In genomic region chr11:10540915-10541591, GRCh38 we compare ENCODE assay signal across 8 cellular contexts. TPM values are rescaled to one million over a fixed set of nuclear protein-coding genes. Genes with fewer than 3 reads are reported as not detected.
DNase-seq lines count a peak whose midpoint lies in the region; ATAC-seq and TF ChIP-seq lines count a peak whose summit lies in the region.

Gene RNF141 (minus strand): TSS chr11:10541187. CDS start chr11:10534158, 7,029 bp downstream.

- peak within 1 kb of the TSS; percentile 91 for H3K4me3 Mint-ChIP-seq in CD8-positive, alpha-beta T cell

- peaks cover 3% of the 10 kb centered on the region for H3K36me3 Mint-ChIP-seq in CD8-positive, alpha-beta T cell

- no peaks in the 10 kb centered on the region for H3K9me3 Mint-ChIP-seq in CD8-positive, alpha-beta T cell

- H3K9me3 ChIP-seq in CD8-positive, alpha-beta T cell (ENCODE audit: low read length), result no peaks in the 10 kb centered on the region

- peak within 1 kb of the TSS; percentile 78 for H3K4me3 ChIP-seq in CD8-positive, alpha-beta T cell (ENCODE audit: low read depth, low read length)

- peak within 1 kb of the TSS; percentile 85 for H3K27ac ChIP-seq in CD8-positive, alpha-beta T cell (ENCODE audit: low read depth, low read length)

- peak; percentile 85 for TF ChIP-seq CTCF in CD8-positive, alpha-beta T cell (IDR thresholded peaks at IDR 0.05)

- H3K4me1 ChIP-seq in CD8-positive, alpha-beta T cell (ENCODE audit: insufficient read depth, low read length), result peaks cover 13% of the 10 kb centered on the region

- peak; percentile 89 to 98 (median 95) for DNase-seq in CD8-positive, alpha-beta T cell
- DNase-seq in HK-2 (ENCODE audit: unreplicated experiment) (peak; percentile 88), NCI-H82 treated with DMSO at 0.1 percent for 48 hours (lab: John Stamatoyannopoulos, UW; ENCODE audit: unreplicated experiment) (peak; percentile 81), medulla oblongata (ENCODE audit: extremely low spot score) (peak; percentile 96)
- peak; percentile 99 for DNase-seq in activated CD8-positive, alpha-beta memory T cell treated with anti-CD3 and anti-CD28 coated beads for 24 hours
- DNase-seq in effector CD8-positive, alpha-beta T cell (lab: John Stamatoyannopoulos, UW), result peak; percentile 86
- peak; percentile 95 for DNase-seq in stimulated activated CD8-positive, alpha-beta memory T cell treated with anti-CD3 and anti-CD28 coated beads, Interleukin-12 subunit alpha, Interleukin-12 subunit beta, amount 100 ng/mL, for 24 hours (ENCODE audit: extremely low read depth)

- ATAC-seq in CD8-positive, alpha-beta T cell, result peak; percentile 98
- peak; percentile 99 for ATAC-seq in GM19452 (IDR thresholded peaks at IDR 0.05; ENCODE audit: unreplicated experiment)

- H3K27me3 Mint-ChIP-seq in CD8-positive, alpha-beta T cell (ENCODE audit: low read depth), result no peaks in the 10 kb centered on the region

- POLR2A ChIA-PET in CD8-positive, alpha-beta T cell (lab: Charles Lee), result interaction anchor here (0.6 to 2.1 kb wide), 10 partner anchors 9 to 268 kb away, joined by 3 to 11 read pairs (median 4); partner anchors contain the start of gene EIF4G2

- intact Hi-C loops in CD8-positive, alpha-beta T cell (cut with DNase I, micrococcal nuclease), result loop anchor here (1.0 to 10.0 kb wide), 15 partner anchors 82 to 1859 kb away; partner anchors contain the start of genes CTR9 (in 2 of the 2), ZBED5 (in 2 of the 2), ADM (in 1 of the 2) and AMPD3 (in 1 of the 2)

- peaks cover 32% of the 10 kb centered on the region for H3K4me1 Mint-ChIP-seq in CD8-positive, alpha-beta T cell (ENCODE audit: low read depth)

- H3K27ac Mint-ChIP-seq in CD8-positive, alpha-beta T cell, result peak within 1 kb of the TSS; percentile 89

- CTCF ChIA-PET in CD8-positive, alpha-beta T cell (lab: Charles Lee), result interaction anchor here (0.6 to 3.5 kb wide), 28 partner anchors 8 to 210 kb away, joined by 3 to 22 read pairs (median 4); partner anchors contain the start of genes AMPD3 and CTR9

- H3K27me3 ChIP-seq in CD8-positive, alpha-beta T cell (ENCODE audit: insufficient read depth, low read length), result no peaks in the 10 kb centered on the region

- H3K36me3 ChIP-seq in CD8-positive, alpha-beta T cell (ENCODE audit: insufficient read depth, low read length), result no peaks in the 10 kb centered on the region

RNA-seq across cellular contexts. Expression of gene RNF141, which starts in this region (rescaled TPM):
- total RNA-seq in CD8-positive, alpha-beta T cell, result 10 to 100 TPM; 17.3 to 19.2 TPM

Comparison
In these comparisons a context has a peak if more than half of its experiments do, and no peak if none do; other contexts are left out.
1. Peak in every context shown above with its lines: DNase-seq, ATAC-seq, H3K4me3 ChIP-seq and H3K27ac ChIP-seq.